Comparison of ENCODE assay signal across 8 cellular contexts in the genomic region with DNA sequence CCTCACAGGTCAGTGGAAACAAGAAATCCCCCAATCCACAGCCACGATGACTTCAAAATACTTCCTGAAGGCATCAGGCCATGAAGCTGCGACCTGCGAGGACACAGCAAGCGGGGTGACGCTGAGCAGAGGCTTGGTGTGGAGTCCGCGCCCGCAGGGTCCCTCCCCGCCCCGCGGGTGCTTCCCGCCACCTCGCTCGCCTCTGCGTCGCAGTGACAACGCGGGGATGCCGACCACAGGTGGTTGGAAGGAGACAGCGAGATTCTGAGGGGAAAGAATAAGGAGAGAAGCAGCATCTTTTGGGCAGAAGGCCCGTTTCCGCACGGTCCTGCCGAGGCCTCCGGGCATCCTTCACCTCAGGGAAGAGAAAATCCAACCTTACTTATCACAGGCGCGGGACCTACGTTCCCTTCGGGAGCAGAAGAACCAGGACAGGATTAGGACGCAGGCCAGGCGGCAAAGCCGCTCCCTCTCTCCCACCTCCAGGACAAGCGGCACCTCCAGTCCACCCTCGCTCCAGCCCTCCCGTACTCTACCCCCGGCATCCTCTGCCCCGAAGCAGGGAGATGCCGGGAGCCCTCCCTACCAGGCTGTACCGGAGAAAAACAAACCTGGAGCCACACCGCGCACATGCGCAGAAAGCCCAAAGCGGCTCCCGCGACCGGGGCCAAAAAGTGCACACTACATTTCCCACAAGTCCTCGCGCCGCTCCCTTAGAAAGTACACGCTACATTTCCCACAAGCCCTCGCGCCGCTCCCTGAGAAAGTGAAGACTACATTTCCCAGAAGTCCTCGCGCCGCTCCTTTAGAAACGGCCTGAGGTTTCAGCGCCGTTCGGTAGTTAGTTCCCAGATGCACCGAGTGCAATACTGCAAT.
DNase-seq lines count a peak whose midpoint lies in the region; ATAC-seq and TF ChIP-seq lines count a peak whose summit lies in the region.

No MANE protein-coding gene starts in this region.

- peaks cover 5% of the 10 kb centered on the region; the same call in 1 of the 2 replicates for H3K4me1 ChIP-seq in Caco-2
- H3K4me1 ChIP-seq in endocrine pancreas (ENCODE audit: control insufficient read depth, insufficient read depth, low read length), result no peaks in the 10 kb centered on the region
- H3K4me1 ChIP-seq in mesenchymal stem cell (ENCODE audit: control insufficient read depth, insufficient read depth, low read depth, low read length), result peaks cover 11% of the 10 kb centered on the region

- peak; percentile 97 to 98 for DNase-seq in Caco-2
- peak in 75 of 76 experiments; percentile 49 to 96 (median 92) for DNase-seq in HUDEP-2 (lab: John Stamatoyannopoulos, UW; ENCODE audit: unreplicated experiment in 76 of 76)
- peak; percentile 90 for DNase-seq in NOMO-1 treated with dmso at 0.1 percent for 144 hours (lab: John Stamatoyannopoulos, UW; ENCODE audit: unreplicated experiment)
- DNase-seq in activated CD8-positive, alpha-beta memory T cell treated with anti-CD3 and anti-CD28 coated beads, Interleukin-2, amount 50 U/mL, for 1 hour (ENCODE audit: extremely low read depth), result peak; percentile 90
- DNase-seq in mesenchymal stem cell, result peak; percentile 98
- peak; percentile 85 for DNase-seq in stimulated activated CD8-positive, alpha-beta memory T cell treated with anti-CD3 and anti-CD28 coated beads, Interleukin-12 subunit alpha, Interleukin-12 subunit beta, amount 100 ng/mL, for 24 hours (ENCODE audit: extremely low read depth)

- no peaks in the 10 kb centered on the region for H3K4me1 Mint-ChIP-seq in Caco-2 (ENCODE audit: low read depth, unreplicated experiment)

- H3K27me3 Mint-ChIP-seq in Caco-2 (ENCODE audit: insufficient read depth, unreplicated experiment), result no peaks in the 10 kb centered on the region

- H3K18ac ChIP-seq in mesenchymal stem cell (ENCODE audit: low read depth in 1 of 2, low read length in 2 of 2), result peak overlapping the region; percentile 16 to 51

- POLR2A ChIA-PET in Caco-2 (lab: Charles Lee), result no interaction called here

- H3K4ac ChIP-seq in mesenchymal stem cell (ENCODE audit: low read depth in 1 of 2, low read length in 2 of 2), result no peak overlapping the region

- H2AFZ ChIP-seq in mesenchymal stem cell (ENCODE audit: low read depth, low read length), result peak overlapping the region; percentile 93

- H3K9ac ChIP-seq in endocrine pancreas (ENCODE audit: control insufficient read depth, insufficient read depth, low read length), result peak overlapping the region; percentile 81
- H3K9ac ChIP-seq in mesenchymal stem cell (ENCODE audit: low read length), result peak overlapping the region; percentile 88

- no peaks in the 10 kb centered on the region for H3K9me3 Mint-ChIP-seq in Caco-2 (ENCODE audit: unreplicated experiment)

- ATAC-seq in GM21390 (IDR thresholded peaks at IDR 0.05; ENCODE audit: unreplicated experiment), result peak; percentile 91

- WGBS in mesenchymal stem cell, result under 1% methylated on average over 47 of the region's 61 CpGs

- peak overlapping the region; percentile 75 for H4K8ac ChIP-seq in mesenchymal stem cell (ENCODE audit: low read length)

- H3K27me3 ChIP-seq in Caco-2 (replicated peaks; ENCODE audit: control insufficient read depth, insufficient read depth, low read length), result no peaks in the 10 kb centered on the region
- no peaks in the 10 kb centered on the region for H3K27me3 ChIP-seq in endocrine pancreas (ENCODE audit: control insufficient read depth, insufficient read depth, low read length)
- H3K27me3 ChIP-seq in mesenchymal stem cell (ENCODE audit: control insufficient read depth in 1 of 2, insufficient read depth in 1 of 2, low read length in 2 of 2), result no peaks in the 10 kb centered on the region

- no peak overlapping the region for H4K91ac ChIP-seq in mesenchymal stem cell (ENCODE audit: low read length)

- H3K27ac ChIP-seq in mesenchymal stem cell (ENCODE audit: low read length, poor library complexity, severe bottlenecking), result peak overlapping the region; percentile 6

- no peak overlapping the region for H3K23ac ChIP-seq in mesenchymal stem cell (ENCODE audit: low read length in 2 of 2)

- CTCF ChIA-PET in Caco-2 (lab: Charles Lee), result no interaction called here

- H3K36me3 ChIP-seq in Caco-2 (ENCODE audit: control insufficient read depth, insufficient read depth, low read length), result no peaks in the 10 kb centered on the region
- H3K36me3 ChIP-seq in endocrine pancreas (ENCODE audit: control insufficient read depth, insufficient read depth, low read length), result no peaks in the 10 kb centered on the region
- H3K36me3 ChIP-seq in mesenchymal stem cell (ENCODE audit: control insufficient read depth in 1 of 2, insufficient read depth in 2 of 2, low read depth in 1 of 2, low read length in 2 of 2), result peaks cover 0 to 12% of the 10 kb centered on the region in 2 experiments

- intact Hi-C loops in Caco-2 (cut with micrococcal nuclease; ENCODE audit: unreplicated experiment), result loop anchor here (1.0 to 2.0 kb wide), 3 partner anchors 86 to 230 kb away; a partner anchor contains a TSS

- no peak overlapping the region for H2BK5ac ChIP-seq in mesenchymal stem cell (ENCODE audit: low read depth, low read length, poor library complexity, severe bottlenecking)

- peak overlapping the region; percentile 89 for H3K27ac Mint-ChIP-seq in Caco-2 (ENCODE audit: unreplicated experiment)

- peak overlapping the region in 1 of 2 experiments; percentile 84 for H3K14ac ChIP-seq in mesenchymal stem cell (ENCODE audit: low read length in 2 of 2)

- H3K9me3 ChIP-seq in Caco-2, result no peaks in the 10 kb centered on the region
- H3K9me3 ChIP-seq in endocrine pancreas (ENCODE audit: control insufficient read depth, low read length), result no peaks in the 10 kb centered on the region
- no peaks in the 10 kb centered on the region for H3K9me3 ChIP-seq in mesenchymal stem cell (ENCODE audit: control insufficient read depth, low read length)

- peak overlapping the region; percentile 99 for H3K4me3 Mint-ChIP-seq in Caco-2 (ENCODE audit: unreplicated experiment)

- H2BK15ac ChIP-seq in mesenchymal stem cell (ENCODE audit: low read depth, poor library complexity, severe bottlenecking), result no peak overlapping the region

- H2AK5ac ChIP-seq in mesenchymal stem cell (ENCODE audit: low read length, severe bottlenecking), result no peak overlapping the region

- H3K36me3 Mint-ChIP-seq in Caco-2 (ENCODE audit: insufficient read depth, unreplicated experiment), result no peaks in the 10 kb centered on the region

- no peak overlapping the region for H2BK12ac ChIP-seq in mesenchymal stem cell (ENCODE audit: low read length in 2 of 2)

- no peak for TF ChIP-seq CTCF in Caco-2 (IDR thresholded peaks at IDR 0.05; ENCODE audit: insufficient read depth in 1 of 2, low read depth in 1 of 2, low read length in 1 of 2, severe bottlenecking in 1 of 2, unreplicated experiment in 1 of 2)

- no peak overlapping the region for H2BK120ac ChIP-seq in mesenchymal stem cell (ENCODE audit: low read depth, low read length)

- peaks cover 13% of the 10 kb centered on the region for H3K79me1 ChIP-seq in mesenchymal stem cell (replicated peaks; ENCODE audit: low read length, poor library complexity, severe bottlenecking)

- H3K4me3 ChIP-seq in Caco-2 (ENCODE audit: low read depth, low read length), result peak overlapping the region; percentile 89
- H3K4me3 ChIP-seq in endocrine pancreas (ENCODE audit: control insufficient read depth, insufficient read depth, low read length), result peak overlapping the region; percentile 84
- peak overlapping the region; percentile 69 to 99 for H3K4me3 ChIP-seq in mesenchymal stem cell (ENCODE audit: insufficient read depth in 1 of 2, low read depth in 1 of 2, low read length in 2 of 2)

- peak overlapping the region; percentile 98 for H3K4me2 ChIP-seq in mesenchymal stem cell (ENCODE audit: low read length, poor library complexity, severe bottlenecking)

- TSS peak; percentile 23 for BruUV-seq in Caco-2 (replicated peaks; lab: Mats Ljungman, UMichigan)

Comparison
In these comparisons a context has a peak if more than half of its experiments do, and no peak if none do; other contexts are left out.
1. Peak in every context shown above with its lines: DNase-seq, ATAC-seq, H3K4me3 ChIP-seq and H3K27ac ChIP-seq.